Comparison of ENCODE assay signal across 17 cellular contexts in genomic region chr7:152202056-152202455, GRCh38.
A peak's percentile ranks its signal among the peaks of the same experiment; 100 is the strongest.
DNase-seq lines count a peak whose midpoint lies in the region; TF ChIP-seq lines count a peak whose summit lies in the region.
"Had no signal": no experiment of that assay in that cellular context is flagged by ENCODE, and none has a peak within 500 bp of the region (broad histone marks: within the 10 kb centered on the region; RNA-seq: fewer than 3 reads in every experiment).

No MANE protein-coding gene starts in this region.

- no peak overlapping the region for H3K4me3 Mint-ChIP-seq in glutamatergic neuron (ENCODE audit: unreplicated experiment)
- H3K4me3 Mint-ChIP-seq in Caco-2 (ENCODE audit: unreplicated experiment): no peak overlapping the region
- H3K4me3 Mint-ChIP-seq: activated naive CD4-positive, alpha-beta T cell treated with anti-CD3 and anti-CD28 coated beads, Interleukin-2, amount 50 U/mL, for 24 hours; naive thymus-derived CD8-positive, alpha-beta T cell had no signal

- peaks cover 1% of the 10 kb centered on the region; the same call in 1 of the 2 replicates for H3K36me3 ChIP-seq in Caco-2 (ENCODE audit: control insufficient read depth, insufficient read depth, low read length)

- H3K27ac Mint-ChIP-seq in glutamatergic neuron (ENCODE audit: unreplicated experiment): no peak overlapping the region
- H3K27ac Mint-ChIP-seq in Caco-2 (ENCODE audit: unreplicated experiment): no peak overlapping the region
- H3K27ac Mint-ChIP-seq: activated naive CD4-positive, alpha-beta T cell treated with anti-CD3 and anti-CD28 coated beads, Interleukin-2, amount 50 U/mL, for 24 hours; naive thymus-derived CD8-positive, alpha-beta T cell had no signal

- no peak for TF ChIP-seq CTCF in AG04449 (IDR thresholded peaks at IDR 0.05; ENCODE audit: insufficient read depth, low read length, missing control alignments)
- TF ChIP-seq CTCF in choroid plexus epithelial cell (conservative IDR thresholded peaks at IDR 0.05; ENCODE audit: low read depth, low read length): no peak
- no peak for TF ChIP-seq CTCF in glutamatergic neuron (IDR thresholded peaks at IDR 0.05; ENCODE audit: partially characterized antibody, unreplicated experiment)
- TF ChIP-seq CTCF in Caco-2 (IDR thresholded peaks at IDR 0.05; ENCODE audit: insufficient read depth in 1 of 2, low read depth in 1 of 2, low read length in 1 of 2, severe bottlenecking in 1 of 2, unreplicated experiment in 1 of 2): no peak

- H3K4me1 Mint-ChIP-seq in glutamatergic neuron (ENCODE audit: low read depth, unreplicated experiment) (no peaks in the 10 kb centered on the region), Caco-2 (ENCODE audit: low read depth, unreplicated experiment) (no peaks in the 10 kb centered on the region)
- H3K4me1 Mint-ChIP-seq: activated naive CD4-positive, alpha-beta T cell treated with anti-CD3 and anti-CD28 coated beads, Interleukin-2, amount 50 U/mL, for 24 hours had no signal

- BruUV-seq in Caco-2 (replicated peaks; lab: Mats Ljungman, UMichigan): no TSS peak

- POLR2A ChIA-PET in AG04449 (lab: Yijun Ruan, JAX): no interaction called here
- POLR2A ChIA-PET in Caco-2 (lab: Charles Lee): no interaction called here

- no peaks in the 10 kb centered on the region for H3K4me1 ChIP-seq in Caco-2
- H3K4me1 ChIP-seq: transverse colon had no signal

- no peaks in the 10 kb centered on the region for H3K27me3 Mint-ChIP-seq in glutamatergic neuron (ENCODE audit: unreplicated experiment)
- H3K27me3 Mint-ChIP-seq in Caco-2 (ENCODE audit: insufficient read depth, unreplicated experiment): no peaks in the 10 kb centered on the region
- H3K27me3 Mint-ChIP-seq: activated naive CD4-positive, alpha-beta T cell treated with anti-CD3 and anti-CD28 coated beads, Interleukin-2, amount 50 U/mL, for 24 hours; naive thymus-derived CD8-positive, alpha-beta T cell had no signal

- H3K4me3 ChIP-seq in AG04449 (ENCODE audit: low read depth, low read length): no peak overlapping the region
- H3K4me3 ChIP-seq in choroid plexus epithelial cell (ENCODE audit: low read depth, low read length): no peak overlapping the region
- no peak overlapping the region for H3K4me3 ChIP-seq in Caco-2 (ENCODE audit: low read depth, low read length)
- H3K4me3 ChIP-seq: transverse colon had no signal

- CTCF ChIA-PET in AG04449 (lab: Yijun Ruan, JAX): interaction anchor here (1.2 to 1.3 kb wide), 2 partner anchors 56 to 92 kb away, joined by 3 to 4 read pairs; no protein-coding TSS in a partner anchor
- CTCF ChIA-PET in Caco-2 (lab: Charles Lee): no interaction called here

- no peaks in the 10 kb centered on the region for H3K9me3 ChIP-seq in Caco-2
- H3K9me3 ChIP-seq: transverse colon had no signal

- H3K36me3 Mint-ChIP-seq in glutamatergic neuron (ENCODE audit: unreplicated experiment) (no peaks in the 10 kb centered on the region), Caco-2 (ENCODE audit: insufficient read depth, unreplicated experiment) (peaks cover 49% of the 10 kb centered on the region)

- peak; percentile 4 for DNase-seq in AG04449 (ENCODE audit: low read depth, low spot score)
- peak; percentile 8 for DNase-seq in HT1080 (ENCODE audit: low read depth)
- peak; percentile 76 for DNase-seq in choroid plexus epithelial cell (ENCODE audit: low read depth)
- DNase-seq in lung microvascular endothelial cell (ENCODE audit: low read depth in 2 of 2): peak; percentile 31 to 77
- no peak for DNase-seq in NCI-H2227 (lab: John Stamatoyannopoulos, UW; ENCODE audit: unreplicated experiment)
- DNase-seq in NCI-H446 treated with DMSO at 0.1 percent for 48 hours (lab: John Stamatoyannopoulos, UW): no peak
- DNase-seq in glutamatergic neuron: no peak
- DNase-seq in Caco-2: no peak
- DNase-seq: activated CD4-positive, CD25-positive, alpha-beta regulatory T cell; central memory CD4-positive, alpha-beta T cell; hippocampal formation; left colon; naive thymus-derived CD8-positive, alpha-beta T cell; RPMI8226; stimulated activated CD4-positive, alpha-beta T cell treated with anti-CD3 and anti-CD28 coated beads, Interleukin-2, amount 100 ng/mL, for 48 hours; transverse colon had no signal

- H3K9me3 Mint-ChIP-seq in glutamatergic neuron (ENCODE audit: unreplicated experiment) (peaks cover 2% of the 10 kb centered on the region), Caco-2 (ENCODE audit: unreplicated experiment) (no peaks in the 10 kb centered on the region)
- H3K9me3 Mint-ChIP-seq: activated naive CD4-positive, alpha-beta T cell treated with anti-CD3 and anti-CD28 coated beads, Interleukin-2, amount 50 U/mL, for 24 hours; naive thymus-derived CD8-positive, alpha-beta T cell had no signal

- H3K27me3 ChIP-seq in Caco-2 (replicated peaks; ENCODE audit: control insufficient read depth, insufficient read depth, low read length): no peaks in the 10 kb centered on the region
- H3K27me3 ChIP-seq: transverse colon had no signal

- intact Hi-C loops in Caco-2 (cut with micrococcal nuclease; ENCODE audit: unreplicated experiment): no loop called here

Comparison
In these comparisons a context has a peak if more than half of its experiments do, and no peak if none do; other contexts are left out.
1. DNase-seq: peak in AG04449 (single experiment), HT1080 (single experiment), choroid plexus epithelial cell (single experiment) and lung microvascular endothelial cell (2 of 2); none in NCI-H2227 (single experiment), NCI-H446 treated with DMSO at 0.1 percent for 48 hours (single experiment), glutamatergic neuron (single experiment) and Caco-2 (0 of 2).